ENCODE assay signal across 9 cellular contexts in genomic region chrX:150982235-150982785, GRCh38. TPM values are rescaled to one million over a fixed set of nuclear protein-coding genes. Genes with fewer than 3 reads are reported as not detected.
A peak's percentile ranks its signal among the peaks of the same experiment; 100 is the strongest.
DNase-seq lines count a peak whose midpoint lies in the region; ATAC-seq, FAIRE-seq and TF ChIP-seq lines count a peak whose summit lies in the region.
"Had no signal": no experiment of that assay in that cellular context is flagged by ENCODE, and none has a peak within 500 bp of the region (broad histone marks: within the 10 kb centered on the region; RNA-seq: fewer than 3 reads in every experiment).

No MANE protein-coding gene starts in this region.

- H3K36me3 ChIP-seq in left lung (peaks cover 0 to 2% of the 10 kb centered on the region in 2 donors), upper lobe of left lung (no peaks in the 10 kb centered on the region)

- H3K27me3 ChIP-seq in left lung (no peaks in the 10 kb centered on the region), upper lobe of left lung (no peaks in the 10 kb centered on the region)

- peaks cover 21% of the 10 kb centered on the region for H3K4me1 Mint-ChIP-seq in activated naive CD4-positive, alpha-beta T cell treated with anti-CD3 and anti-CD28 coated beads, Interleukin-2, amount 10 ng/mL, durations not matched to agents 7 days and 5 days
- H3K4me1 Mint-ChIP-seq in activated naive CD8-positive, alpha-beta T cell treated with anti-CD3 and anti-CD28 coated beads, Interleukin-2, amount 50 U/mL, for 24 hours: peaks cover 12% of the 10 kb centered on the region

- H3K9me3 Mint-ChIP-seq in activated naive CD4-positive, alpha-beta T cell treated with anti-CD3 and anti-CD28 coated beads, Interleukin-2, amount 10 ng/mL, durations not matched to agents 7 days and 5 days: no peaks in the 10 kb centered on the region
- H3K9me3 Mint-ChIP-seq in activated naive CD8-positive, alpha-beta T cell treated with anti-CD3 and anti-CD28 coated beads, Interleukin-2, amount 50 U/mL, for 24 hours: no peaks in the 10 kb centered on the region

- intact Hi-C loops in left lung (cut with DNase I): no loop called here

- H3K27ac Mint-ChIP-seq in activated naive CD4-positive, alpha-beta T cell treated with anti-CD3 and anti-CD28 coated beads, Interleukin-2, amount 10 ng/mL, durations not matched to agents 7 days and 5 days: peak overlapping the region; percentile 65
- H3K27ac Mint-ChIP-seq in activated naive CD8-positive, alpha-beta T cell treated with anti-CD3 and anti-CD28 coated beads, Interleukin-2, amount 50 U/mL, for 24 hours: no peak overlapping the region

- H3K4me1 ChIP-seq in left lung (no peaks in the 10 kb centered on the region), upper lobe of left lung (peaks cover 0 to 7% (median 0%) of the 10 kb centered on the region in 4 donors)

- TF ChIP-seq POLR2A in upper lobe of left lung (IDR thresholded peaks at IDR 0.05) (no peak), GM12892 (IDR thresholded peaks at IDR 0.05; ENCODE audit: low read depth, low read length) (no peak)

- no peak for DNase-seq in activated naive CD4-positive, alpha-beta T cell treated with anti-CD3 and anti-CD28 coated beads, Interleukin-2, amount 10 ng/mL, durations not matched to agents 7 days and 5 days
- DNase-seq in activated naive CD4-positive, alpha-beta T cell treated with Interleukin-2 at 50 U/mL for 16 hours: no peak
- DNase-seq in activated naive CD8-positive, alpha-beta T cell treated with anti-CD3 and anti-CD28 coated beads, Interleukin-2, amount 50 U/mL, for 24 hours: no peak
- DNase-seq in left lung (peak in 1 of 2 donors; percentile 40), upper lobe of left lung (no peak), GM12892 (ENCODE audit: insufficient read length) (no peak), NCI-H1048 (lab: John Stamatoyannopoulos, UW) (no peak)

- H3K9me3 ChIP-seq in left lung: no peaks in the 10 kb centered on the region
- no peaks in the 10 kb centered on the region for H3K9me3 ChIP-seq in upper lobe of left lung

- no peak for TF ChIP-seq EP300 in upper lobe of left lung (IDR thresholded peaks at IDR 0.05)

- H3K4me3 Mint-ChIP-seq in activated naive CD4-positive, alpha-beta T cell treated with anti-CD3 and anti-CD28 coated beads, Interleukin-2, amount 10 ng/mL, durations not matched to agents 7 days and 5 days: peak overlapping the region; percentile 68
- peak overlapping the region; percentile 67 for H3K4me3 Mint-ChIP-seq in activated naive CD8-positive, alpha-beta T cell treated with anti-CD3 and anti-CD28 coated beads, Interleukin-2, amount 50 U/mL, for 24 hours

- H3K27me3 Mint-ChIP-seq in activated naive CD4-positive, alpha-beta T cell treated with anti-CD3 and anti-CD28 coated beads, Interleukin-2, amount 10 ng/mL, durations not matched to agents 7 days and 5 days: peaks cover 8% of the 10 kb centered on the region
- H3K27me3 Mint-ChIP-seq in activated naive CD8-positive, alpha-beta T cell treated with anti-CD3 and anti-CD28 coated beads, Interleukin-2, amount 50 U/mL, for 24 hours: peaks cover 20% of the 10 kb centered on the region

- H3K27ac ChIP-seq in left lung (no peak overlapping the region), upper lobe of left lung (no peak overlapping the region)

- no peak for FAIRE-seq in GM12892 (lab: Jason Lieb, UNC)
- FAIRE-seq: endometrium had no signal

- CTCF ChIA-PET in activated naive CD4-positive, alpha-beta T cell treated with anti-CD3 and anti-CD28 coated beads, Interleukin-2, amount 10 ng/mL, durations not matched to agents 7 days and 5 days (lab: Charles Lee): interaction anchor here (1.4 kb wide), 1 partner anchor 83 kb away, joined by 4 read pairs; no protein-coding TSS in a partner anchor

- H3K4me3 ChIP-seq in left lung: peak overlapping the region; percentile 23 to 48
- H3K4me3 ChIP-seq in upper lobe of left lung: peak overlapping the region in 3 of 4 donors; percentile 58 to 67 (median 60)

- peaks cover 15% of the 10 kb centered on the region for H3K36me3 Mint-ChIP-seq in activated naive CD4-positive, alpha-beta T cell treated with anti-CD3 and anti-CD28 coated beads, Interleukin-2, amount 10 ng/mL, durations not matched to agents 7 days and 5 days
- H3K36me3 Mint-ChIP-seq in activated naive CD8-positive, alpha-beta T cell treated with anti-CD3 and anti-CD28 coated beads, Interleukin-2, amount 50 U/mL, for 24 hours (ENCODE audit: low read depth): peaks cover 11% of the 10 kb centered on the region

- TF ChIP-seq CTCF in left lung (IDR thresholded peaks at IDR 0.05): no peak
- no peak for TF ChIP-seq CTCF in upper lobe of left lung (IDR thresholded peaks at IDR 0.05)

- 31 to 62% methylated on average over 16 to 20 of the region's 20 CpGs for WGBS in upper lobe of left lung, 2 donors

- no peak for ATAC-seq in activated naive CD8-positive, alpha-beta T cell treated with anti-CD3 and anti-CD28 coated beads, Interleukin-2, amount 50 U/mL, for 24 hours
- ATAC-seq in left lung (peak; percentile 12), upper lobe of left lung (ENCODE audit: low FRiP score in 2 of 2) (peak in 1 of 2 donors; percentile 31), HG03139 (IDR thresholded peaks at IDR 0.05; ENCODE audit: unreplicated experiment) (no peak)

RNA-seq across cellular contexts. Expression of gene HMGB3, which starts 0.8 kb away (rescaled TPM):
- 10 to 100 TPM; 30.2 to 43.6 TPM for total RNA-seq in left lung
- 10 to 100 TPM in 5 of 6 donors, 1 to 10 TPM in 1; 8.1 to 21.5 (median 18.5) TPM for total RNA-seq in upper lobe of left lung
- 51.6 TPM for polyA plus RNA-seq in GM12892 (2012; ENCODE audit: missing spikeins)
